ENCODE assay signal across 19 cellular contexts in the genomic region with DNA sequence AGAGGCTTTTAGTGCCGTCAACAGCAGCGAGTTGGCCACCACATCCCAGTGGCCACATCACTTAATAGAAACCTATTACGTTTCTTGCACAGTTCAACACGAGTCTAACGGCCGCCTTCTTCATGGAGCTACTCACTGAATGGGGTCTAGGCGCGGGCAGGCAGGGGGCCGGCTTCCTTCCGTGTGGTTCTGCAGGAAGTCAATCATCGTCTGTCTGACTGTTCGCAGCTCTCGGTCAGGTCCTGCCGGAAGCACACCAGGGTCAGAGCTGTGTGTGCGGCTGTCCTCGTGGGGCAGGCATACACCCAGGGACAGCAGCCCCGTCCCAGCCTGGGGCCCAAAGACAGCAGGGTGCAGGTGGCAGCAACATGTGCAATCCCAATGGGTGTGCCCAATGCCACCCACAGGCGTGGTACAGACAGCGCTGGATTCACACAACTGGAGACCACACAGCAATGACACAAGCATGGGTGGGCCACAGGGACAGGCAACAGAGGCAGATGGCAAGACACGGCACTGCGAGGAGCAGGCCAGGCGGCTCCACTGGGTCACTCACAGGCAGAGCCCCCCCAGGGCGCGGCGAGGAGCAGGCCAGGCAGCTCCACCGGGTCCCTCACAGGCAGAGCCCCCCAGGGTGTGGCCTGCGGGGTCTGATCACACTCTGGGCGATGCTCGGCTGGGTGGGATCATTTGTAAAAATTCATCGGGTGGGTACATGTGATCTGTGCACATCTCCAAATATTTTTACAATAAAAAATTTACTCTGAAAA. TPM values are rescaled to one million over a fixed set of nuclear protein-coding genes. Genes with fewer than 3 reads are reported as not detected.
"Had no signal": no experiment of that assay in that cellular context is flagged by ENCODE, and none has a peak within 500 bp of the region (broad histone marks: within the 10 kb centered on the region; RNA-seq: fewer than 3 reads in every experiment).

No MANE protein-coding gene starts in this region.

- H3K27me3 ChIP-seq: body of pancreas, heart right ventricle, left lung, thyroid gland, uterus had no signal

- H3K27ac ChIP-seq: body of pancreas, coronary artery, left lung, parathyroid adenoma, thyroid gland, uterus had no signal

- H3K36me3 ChIP-seq: uterus had no signal

- H3K9me3 Mint-ChIP-seq: activated naive CD4-positive, alpha-beta T cell treated with anti-CD3 and anti-CD28 coated beads, Interleukin-2, amount 50 U/mL, for 72 hours had no signal

- H3K9me3 ChIP-seq: body of pancreas, heart right ventricle, left lung, thyroid gland, uterus had no signal

- DNase-seq: activated CD8-positive, alpha-beta T cell treated with anti-CD3 and anti-CD28 coated beads, Interleukin-2, amount 10 ng/mL, durations not matched to agents 7 days and 5 days; amniotic stem cell; body of pancreas; central memory CD4-positive, alpha-beta T cell; effector CD4-positive, alpha-beta T cell; heart right ventricle; mesendoderm; retina; stimulated activated CD4-positive, alpha-beta T cell treated with anti-CD3 and anti-CD28 coated beads, Interleukin-4, amount 100 ng/mL, for 4 hours; thyroid gland; uterus had no signal

- H3K4me1 ChIP-seq: heart right ventricle, parathyroid adenoma, thyroid gland, uterus had no signal

- H3K27ac Mint-ChIP-seq: activated CD8-positive, alpha-beta T cell treated with anti-CD3 and anti-CD28 coated beads, Interleukin-2, amount 10 ng/mL, durations not matched to agents 7 days and 5 days; activated naive CD4-positive, alpha-beta T cell treated with anti-CD3 and anti-CD28 coated beads, Interleukin-2, amount 50 U/mL, for 72 hours had no signal

- ATAC-seq: activated CD8-positive, alpha-beta T cell treated with anti-CD3 and anti-CD28 coated beads, Interleukin-2, amount 10 ng/mL, durations not matched to agents 7 days and 5 days; activated naive CD4-positive, alpha-beta T cell treated with anti-CD3 and anti-CD28 coated beads, Interleukin-2, amount 50 U/mL, for 72 hours; body of pancreas; heart right ventricle; left lung had no signal

- H3K79me2 ChIP-seq: parathyroid adenoma had no signal

- H3K4me3 Mint-ChIP-seq: activated CD8-positive, alpha-beta T cell treated with anti-CD3 and anti-CD28 coated beads, Interleukin-2, amount 10 ng/mL, durations not matched to agents 7 days and 5 days had no signal

- H3K9ac ChIP-seq: parathyroid adenoma had no signal

- H3K4me3 ChIP-seq: body of pancreas, coronary artery, heart right ventricle, left lung, thyroid gland, uterus had no signal

RNA-seq across cellular contexts. Expression of a gene that starts 19.1 kb away (rescaled TPM):
- total RNA-seq: body of pancreas; fibroblast of lung; frontal cortex; heart right ventricle; left lung; skeletal muscle tissue; T-helper 2 cell treated with Interferon-gamma antibody and Interleukin-4, amounts not matched to agents 100 ng/mL and 5 ng/mL, for 36 hours; thyroid gland; uterus had no signal
